ENCODE assay signal across 8 cellular contexts in genomic region chr16:81095953-81096714, GRCh38. TPM values are rescaled to one million over a fixed set of nuclear protein-coding genes. Genes with fewer than 3 reads are reported as not detected.
DNase-seq lines count a peak whose midpoint lies in the region; ATAC-seq and TF ChIP-seq lines count a peak whose summit lies in the region.

Gene GCSH, minus strand, starts transcription at chr16:81096395. Its CDS starts 117 bp downstream, at chr16:81096278.

- no peaks in the 10 kb centered on the region for H3K36me3 Mint-ChIP-seq in natural killer cell treated with Interleukin-12 subunit alpha and Interleukin-12 subunit beta and Interleukin-15 and Interleukin-18, amount 100 ng/mL, for 72 hours

- TF ChIP-seq CTCF in RWPE2 (IDR thresholded peaks at IDR 0.05; ENCODE audit: poor library complexity, severe bottlenecking) = no peak
- TF ChIP-seq CTCF in fibroblast of pulmonary artery (IDR thresholded peaks at IDR 0.05; ENCODE audit: low read length, missing control alignments) = no peak

- H3K9me3 ChIP-seq in RWPE2 (ENCODE audit: severe bottlenecking) = no peaks in the 10 kb centered on the region

- H3K36me3 ChIP-seq in RWPE2 (ENCODE audit: low read depth) = peaks cover 28% of the 10 kb centered on the region

- peak within 1 kb of the TSS in 1 of 2 donors; percentile 42 for H3K27ac Mint-ChIP-seq in natural killer cell treated with Interleukin-12 subunit alpha and Interleukin-12 subunit beta and Interleukin-15 and Interleukin-18, amount 100 ng/mL, for 72 hours

- H3K4me1 Mint-ChIP-seq in natural killer cell treated with Interleukin-12 subunit alpha and Interleukin-12 subunit beta and Interleukin-15 and Interleukin-18, amount 100 ng/mL, for 72 hours (ENCODE audit: low read depth in 2 of 2) = peaks cover 4 to 6% of the 10 kb centered on the region in 2 donors

- peaks cover 18% of the 10 kb centered on the region for H3K4me1 ChIP-seq in RWPE2 (ENCODE audit: insufficient read depth, poor library complexity, severe bottlenecking)

- H3K4me3 ChIP-seq in RWPE2 (ENCODE audit: severe bottlenecking) (peak within 1 kb of the TSS; percentile 94), fibroblast of pulmonary artery (replicated peaks; ENCODE audit: low read depth, low read length) (peak within 1 kb of the TSS; percentile 78)

- peak; percentile 99 for DNase-seq in Daoy (ENCODE audit: low read depth)
- peak; percentile 99 for DNase-seq in H4 (ENCODE audit: low spot score)
- DNase-seq in LoVo (ENCODE audit: low spot score) = peak; percentile 97
- peak; percentile 100 for DNase-seq in RWPE2 (ENCODE audit: low spot score)
- peak; percentile 98 for DNase-seq in activated effector memory CD4-positive, alpha-beta T cell treated with Interleukin-2 at 50 U/mL for 16 hours
- peak; percentile 99 for DNase-seq in fibroblast of pulmonary artery (ENCODE audit: low read depth)
- peak; percentile 100 for DNase-seq in natural killer cell treated with Interleukin-12 subunit alpha and Interleukin-12 subunit beta and Interleukin-15 and Interleukin-18, amount 100 ng/mL, for 72 hours (ENCODE audit: low spot score)
- DNase-seq in stimulated activated naive CD8-positive, alpha-beta T cell treated with anti-CD3 and anti-CD28 coated beads, Interleukin-15, Interleukin-2, amounts not matched to agents 100 U/mL and 50 U/mL, for 24 hours = peak; percentile 99

- no peaks in the 10 kb centered on the region for H3K27me3 Mint-ChIP-seq in natural killer cell treated with Interleukin-12 subunit alpha and Interleukin-12 subunit beta and Interleukin-15 and Interleukin-18, amount 100 ng/mL, for 72 hours

- ATAC-seq in RWPE2 (ENCODE audit: low read depth) = peak; percentile 97
- ATAC-seq in natural killer cell treated with Interleukin-12 subunit alpha and Interleukin-12 subunit beta and Interleukin-15 and Interleukin-18, amount 100 ng/mL, for 72 hours = peak; percentile 99 to 100
- ATAC-seq in stimulated activated naive CD8-positive, alpha-beta T cell treated with anti-CD3 and anti-CD28 coated beads, Interleukin-15, Interleukin-2, amounts not matched to agents 100 U/mL and 50 U/mL, for 24 hours = peak; percentile 99

- peak within 1 kb of the TSS; percentile 81 for H3K4me3 Mint-ChIP-seq in natural killer cell treated with Interleukin-12 subunit alpha and Interleukin-12 subunit beta and Interleukin-15 and Interleukin-18, amount 100 ng/mL, for 72 hours

- no peaks in the 10 kb centered on the region for H3K27me3 ChIP-seq in RWPE2 (ENCODE audit: insufficient read depth, poor library complexity, severe bottlenecking)

- H3K27ac ChIP-seq in RWPE2 (ENCODE audit: poor library complexity, severe bottlenecking) = peak within 1 kb of the TSS; percentile 38

- peaks cover 4% of the 10 kb centered on the region for H3K9me3 Mint-ChIP-seq in natural killer cell treated with Interleukin-12 subunit alpha and Interleukin-12 subunit beta and Interleukin-15 and Interleukin-18, amount 100 ng/mL, for 72 hours

RNA-seq across cellular contexts. Expression of gene GCSH, which starts in this region (rescaled TPM):
- 32.1 and 38.2 TPM in 2 replicates for total RNA-seq in Daoy (2014; rRNA removed; shearing (Covaris generic))
- 38.5 and 50.2 TPM in 2 replicates for total RNA-seq in H4 (2014; rRNA removed; shearing (Covaris generic))
- 10 to 100 TPM; 10.6 to 38.7 TPM for total RNA-seq in natural killer cell treated with Interleukin-12 subunit alpha and Interleukin-12 subunit beta and Interleukin-15 and Interleukin-18, amount 100 ng/mL, for 72 hours

Comparison
In these comparisons a context has a peak if more than half of its experiments do, and no peak if none do; other contexts are left out.
1. Peak in every context shown above with its lines: DNase-seq, ATAC-seq, H3K4me3 ChIP-seq and H3K27ac ChIP-seq.